ENCODE assay signal across 14 cellular contexts in genomic region chr16:19411298-19411697, GRCh38. TPM values are rescaled to one million over a fixed set of nuclear protein-coding genes. Genes with fewer than 3 reads are reported as not detected.
DNase-seq lines count a peak whose midpoint lies in the region; ATAC-seq and TF ChIP-seq lines count a peak whose summit lies in the region.
"Had no signal": no experiment of that assay in that cellular context is flagged by ENCODE, and none has a peak within 500 bp of the region (broad histone marks: within the 10 kb centered on the region; RNA-seq: fewer than 3 reads in every experiment).

No MANE protein-coding gene starts in this region.

- H3K27me3 ChIP-seq in lower lobe of right lung (ENCODE audit: low read depth) (peaks cover 28% of the 10 kb centered on the region), transverse colon (peaks cover 36% of the 10 kb centered on the region)

- H3K4me1 Mint-ChIP-seq in activated T-cell treated with anti-CD3 and anti-CD28 coated beads, Interleukin-2, amount 50 U/mL, for 4 hours (ENCODE audit: low read depth), result peaks cover 7% of the 10 kb centered on the region
- peaks cover 8% of the 10 kb centered on the region for H3K4me1 Mint-ChIP-seq in activated B cell treated with CpG ODN at 0.5 μM for 24 hours

- peak overlapping the region; percentile 62 for H3K4me3 ChIP-seq in lower lobe of right lung
- peak overlapping the region; percentile 45 to 76 (median 54) for H3K4me3 ChIP-seq in transverse colon

- H3K9me3 ChIP-seq in lower lobe of right lung (peaks cover 10% of the 10 kb centered on the region), transverse colon (peaks cover 0 to 8% of the 10 kb centered on the region in 2 donors)

- H3K4me1 ChIP-seq in lower lobe of right lung (peaks cover 16% of the 10 kb centered on the region), transverse colon (peaks cover 0 to 44% (median 30%) of the 10 kb centered on the region in 4 donors)

- TF ChIP-seq EP300 in transverse colon (IDR thresholded peaks at IDR 0.05; ENCODE audit: low read depth), result no peak

- TF ChIP-seq POLR2A in transverse colon (IDR thresholded peaks at IDR 0.05), result no peak

- WGBS in transverse colon (ENCODE audit: low coverage in 1 of 2), 2 donors, result 50 to 52% methylated on average over 1 to 3 of the region's 3 CpGs

- H3K36me3 Mint-ChIP-seq in activated T-cell treated with anti-CD3 and anti-CD28 coated beads, Interleukin-2, amount 50 U/mL, for 4 hours (ENCODE audit: insufficient read depth), result no peaks in the 10 kb centered on the region
- H3K36me3 Mint-ChIP-seq in activated B cell treated with CpG ODN at 0.5 μM for 24 hours (ENCODE audit: low read depth), result no peaks in the 10 kb centered on the region

- no peak for DNase-seq in activated T-cell treated with anti-CD3 and anti-CD28 coated beads, Interleukin-2, amount 50 U/mL, for 4 hours
- no peak for DNase-seq in activated T-cell treated with anti-CD3 and anti-CD28 coated beads, Interleukin-2, amount 50 U/mL, for 48 hours
- DNase-seq in activated B cell treated with CpG ODN at 0.5 μM for 24 hours (no peak), lower lobe of right lung (no peak), transverse colon (no peak), AG08396 (ENCODE audit: low spot score) (no peak)
- DNase-seq: activated CD4-positive, alpha-beta T cell treated with anti-CD3 and anti-CD28 coated beads, Interleukin-2, amount 10 ng/mL, durations not matched to agents 7 days and 5 days; effector CD8-positive, alpha-beta T cell; left cardiac atrium; NCI-H1048 had no signal

- H3K36me3 ChIP-seq in lower lobe of right lung (no peaks in the 10 kb centered on the region), transverse colon (no peaks in the 10 kb centered on the region)

- peak overlapping the region; percentile 67 for H3K27ac ChIP-seq in lower lobe of right lung
- peak overlapping the region; percentile 79 to 94 (median 87) for H3K27ac ChIP-seq in transverse colon
- H3K27ac ChIP-seq: HL-60, SK-N-MC had no signal

- peaks cover 13% of the 10 kb centered on the region for H3K9me3 Mint-ChIP-seq in activated T-cell treated with anti-CD3 and anti-CD28 coated beads, Interleukin-2, amount 50 U/mL, for 4 hours
- peaks cover 7% of the 10 kb centered on the region for H3K9me3 Mint-ChIP-seq in activated B cell treated with CpG ODN at 0.5 μM for 24 hours

- in situ Hi-C loops in transverse colon (cut with MboI; ENCODE audit: low pct_ligation_motif_present in 1 of 4, low pct_unique_long_range_greater_than_20kb in 1 of 4, low sequenced_read_pairs in 3 of 4), result no loop called here

- CTCF ChIA-PET in activated B cell treated with CpG ODN at 0.5 μM for 24 hours (lab: Charles Lee), result no interaction called here

- peaks cover 42% of the 10 kb centered on the region for H3K27me3 Mint-ChIP-seq in activated T-cell treated with anti-CD3 and anti-CD28 coated beads, Interleukin-2, amount 50 U/mL, for 4 hours (ENCODE audit: low read depth)
- H3K27me3 Mint-ChIP-seq in activated B cell treated with CpG ODN at 0.5 μM for 24 hours, result peaks cover 37% of the 10 kb centered on the region

- intact Hi-C loops in activated B cell treated with CpG ODN at 0.5 μM for 24 hours (cut with micrococcal nuclease) (no loop called here), lower lobe of right lung (cut with DNase I) (no loop called here), transverse colon (cut with DNase I; ENCODE audit: low total_unique reads) (no loop called here)

- POLR2A ChIA-PET in activated B cell treated with CpG ODN at 0.5 μM for 24 hours (lab: Charles Lee), result no interaction called here

- no peak for ATAC-seq in activated T-cell treated with anti-CD3 and anti-CD28 coated beads, Interleukin-2, amount 50 U/mL, for 4 hours
- ATAC-seq in activated B cell treated with CpG ODN at 0.5 μM for 24 hours (ENCODE audit: low read depth), result no peak
- ATAC-seq in lower lobe of right lung, result peak in 1 of 2 donors; percentile 32
- no peak for ATAC-seq in HG03432 (IDR thresholded peaks at IDR 0.05; ENCODE audit: unreplicated experiment)
- ATAC-seq in HG03025 (IDR thresholded peaks at IDR 0.05; ENCODE audit: low FRiP score, unreplicated experiment), result no peak

- peak overlapping the region; percentile 50 for H3K4me3 Mint-ChIP-seq in activated T-cell treated with anti-CD3 and anti-CD28 coated beads, Interleukin-2, amount 50 U/mL, for 4 hours
- peak overlapping the region; percentile 79 for H3K4me3 Mint-ChIP-seq in activated B cell treated with CpG ODN at 0.5 μM for 24 hours
- H3K4me3 Mint-ChIP-seq: activated CD4-positive, alpha-beta T cell treated with anti-CD3 and anti-CD28 coated beads, Interleukin-2, amount 10 ng/mL, durations not matched to agents 7 days and 5 days had no signal

- TF ChIP-seq CTCF in activated B cell treated with CpG ODN at 0.5 μM for 24 hours (IDR thresholded peaks at IDR 0.05) (no peak), lower lobe of right lung (IDR thresholded peaks at IDR 0.05) (no peak), transverse colon (IDR thresholded peaks at IDR 0.05) (no peak)

- no peak overlapping the region for H3K27ac Mint-ChIP-seq in activated B cell treated with CpG ODN at 0.5 μM for 24 hours
- H3K27ac Mint-ChIP-seq: activated CD4-positive, alpha-beta T cell treated with anti-CD3 and anti-CD28 coated beads, Interleukin-2, amount 10 ng/mL, durations not matched to agents 7 days and 5 days had no signal

RNA-seq across cellular contexts. Expression of gene TMC5, which starts 6.4 kb away (rescaled TPM):
- total RNA-seq in activated T-cell treated with anti-CD3 and anti-CD28 coated beads, Interleukin-2, amount 50 U/mL, for 4 hours, result under 1 TPM in 1 of 3 donors, not detected in 2; 0.58 TPM
- total RNA-seq in activated B cell treated with CpG ODN at 0.5 μM for 24 hours, result 0.07 TPM in 1 of 2 replicates, not detected in the other
- 62.1 TPM for total RNA-seq in lower lobe of right lung
- total RNA-seq in transverse colon, result 10 to 100 TPM; 14.5 to 94.6 (median 82.4) TPM
- total RNA-seq: activated CD4-positive, alpha-beta T cell treated with anti-CD3 and anti-CD28 coated beads, Interleukin-2, amount 10 ng/mL, durations not matched to agents 7 days and 5 days had no signal

Comparison
In these comparisons a context has a peak if more than half of its experiments do, and no peak if none do; other contexts are left out.
1. RNA of gene TMC5, which starts 6.4 kb away (total RNA-seq): 14.5 to 94.6 TPM in transverse colon and 62.1 TPM in lower lobe of right lung (single experiment); 0.58 TPM in activated T-cell treated with anti-CD3 and anti-CD28 coated beads, Interleukin-2, amount 50 U/mL, for 4 hours and 0.07 TPM in activated B cell treated with CpG ODN at 0.5 μM for 24 hours; every median in the first group is over 4 times any median in the second.